Comparison of ENCODE assay signal across 8 cellular contexts in the genomic region with DNA sequence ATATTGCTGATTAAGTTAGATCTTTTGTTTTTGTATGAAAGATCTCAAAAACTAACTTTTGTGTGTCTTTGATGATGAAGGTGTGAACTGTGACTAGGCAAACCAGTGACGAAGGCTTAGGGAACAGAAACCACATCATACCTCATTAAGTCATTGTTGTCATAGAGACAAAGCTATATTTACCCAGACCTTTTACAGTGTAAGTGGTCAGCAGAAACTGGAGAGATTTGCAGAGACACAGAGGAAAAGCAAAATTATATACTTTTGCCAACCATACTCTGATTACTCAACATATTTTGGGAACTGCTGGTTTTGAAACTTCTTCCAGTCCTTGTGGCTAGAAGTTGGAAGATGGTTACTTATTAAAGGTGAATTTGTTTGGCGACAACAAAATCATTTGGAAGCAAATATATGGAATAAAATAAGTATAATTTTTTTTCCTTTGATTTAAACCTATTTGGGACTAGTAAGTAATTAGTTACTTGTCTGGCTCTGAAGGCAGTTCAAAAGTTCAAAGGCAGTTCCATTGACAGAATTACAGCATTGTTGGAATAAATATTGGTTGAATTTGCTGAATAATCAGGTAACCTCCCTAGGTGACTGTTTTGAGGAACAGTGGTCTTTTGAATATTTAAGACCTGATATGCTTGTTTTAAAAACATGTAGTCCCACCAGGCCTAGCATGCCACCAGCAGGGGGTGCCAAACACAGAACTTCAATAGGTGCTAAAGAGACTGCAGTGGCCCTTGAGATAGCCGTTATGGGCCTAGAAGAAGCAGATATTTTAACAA.
DNase-seq lines count a peak whose midpoint lies in the region; ATAC-seq and TF ChIP-seq lines count a peak whose summit lies in the region.

No MANE protein-coding gene starts in this region.

- no peaks in the 10 kb centered on the region for H3K27me3 ChIP-seq in stomach

- 55 to 60% (median 57%) methylated on average over 3 of the region's 3 CpGs for WGBS in stomach, 5 donors

- no peak overlapping the region for H3K4me3 Mint-ChIP-seq in effector memory CD8-positive, alpha-beta T cell

- no peak overlapping the region for H3K27ac ChIP-seq in stomach

- TF ChIP-seq CTCF in stomach (IDR thresholded peaks at IDR 0.05) = peak in 4 of 7 experiments; percentile 37 to 51 (median 45)

- intact Hi-C loops in stomach (cut with DNase I; ENCODE audit: low total_unique reads) = no loop called here

- no peaks in the 10 kb centered on the region for H3K27me3 Mint-ChIP-seq in effector memory CD8-positive, alpha-beta T cell

- no peaks in the 10 kb centered on the region for H3K9me3 ChIP-seq in stomach

- no peaks in the 10 kb centered on the region for H3K36me3 ChIP-seq in stomach

- peak; percentile 99 for ATAC-seq in GM18867 (IDR thresholded peaks at IDR 0.05; ENCODE audit: unreplicated experiment)
- peak; percentile 98 for ATAC-seq in HG03045 (IDR thresholded peaks at IDR 0.05; ENCODE audit: unreplicated experiment)
- peak; percentile 92 for ATAC-seq in effector memory CD8-positive, alpha-beta T cell (replicated peaks)

- H3K36me3 Mint-ChIP-seq in effector memory CD8-positive, alpha-beta T cell (ENCODE audit: insufficient read depth) = no peaks in the 10 kb centered on the region

- no peak overlapping the region for H3K4me3 ChIP-seq in stomach

- peaks cover 1 to 5% of the 10 kb centered on the region in 2 donors for H3K4me1 Mint-ChIP-seq in effector memory CD8-positive, alpha-beta T cell (ENCODE audit: low read depth in 2 of 2)

- H3K4me1 ChIP-seq in stomach = no peaks in the 10 kb centered on the region

- DNase-seq in AG20443 (ENCODE audit: low spot score) (peak; percentile 46), NCI-H526 treated with DMSO at 0.1 percent for 48 hours (lab: John Stamatoyannopoulos, UW) (peak; percentile 2), myocyte (ENCODE audit: low read depth) (peak; percentile 71), stomach (peak; percentile 65)
- DNase-seq in activated CD4-positive, alpha-beta T cell treated with anti-CD3 and anti-CD28 coated beads, Interleukin-2, amount 50 U/mL, for 1 hour = peak; percentile 51
- DNase-seq in effector memory CD8-positive, alpha-beta T cell = peak; percentile 39 to 53 (median 40)

- TF ChIP-seq POLR2A in stomach (IDR thresholded peaks at IDR 0.05) = no peak

- peak overlapping the region in 1 of 2 donors; percentile 63 for H3K27ac Mint-ChIP-seq in effector memory CD8-positive, alpha-beta T cell

- TF ChIP-seq EP300 in stomach (IDR thresholded peaks at IDR 0.05) = no peak

- H3K9me3 Mint-ChIP-seq in effector memory CD8-positive, alpha-beta T cell = no peaks in the 10 kb centered on the region

Comparison
In these comparisons a context has a peak if more than half of its experiments do, and no peak if none do; other contexts are left out.
1. DNase-seq: peak in every context shown above with its lines; median percentile 71 in myocyte; 65 in stomach; 51 in activated CD4-positive, alpha-beta T cell treated with anti-CD3 and anti-CD28 coated beads, Interleukin-2, amount 50 U/mL, for 1 hour; 46 in AG20443; 40 in effector memory CD8-positive, alpha-beta T cell; 2 in NCI-H526 treated with DMSO at 0.1 percent for 48 hours.